Comparison of ENCODE assay signal across 18 cellular contexts in genomic region chr17:14316131-14316854, GRCh38. TPM values are rescaled to one million over a fixed set of nuclear protein-coding genes. Genes with fewer than 3 reads are reported as not detected.
DNase-seq lines count a peak whose midpoint lies in the region; ATAC-seq, FAIRE-seq and TF ChIP-seq lines count a peak whose summit lies in the region.
"Had no signal": no experiment of that assay in that cellular context is flagged by ENCODE, and none has a peak within 500 bp of the region (broad histone marks: within the 10 kb centered on the region; RNA-seq: fewer than 3 reads in every experiment).

No MANE protein-coding gene starts in this region.

- H3K4me3 ChIP-seq in upper lobe of right lung: no peak overlapping the region
- H3K4me3 ChIP-seq in pancreas: no peak overlapping the region
- H3K4me3 ChIP-seq in transverse colon: no peak overlapping the region
- H3K4me3 ChIP-seq: esophagus muscularis mucosa, left lung, SJSA1 had no signal

- H3K4me1 Mint-ChIP-seq in activated T-cell treated with anti-CD3 and anti-CD28 coated beads, Interleukin-2, amount 50 U/mL, for 72 hours (ENCODE audit: low read depth): peaks cover 58% of the 10 kb centered on the region
- peaks cover 83% of the 10 kb centered on the region for H3K4me1 Mint-ChIP-seq in WTC11

- H3K36me3 Mint-ChIP-seq in activated T-cell treated with anti-CD3 and anti-CD28 coated beads, Interleukin-2, amount 50 U/mL, for 72 hours (ENCODE audit: insufficient read depth in 2 of 2): peaks cover 7 to 8% of the 10 kb centered on the region in 2 donors
- peaks cover 11% of the 10 kb centered on the region for H3K36me3 Mint-ChIP-seq in WTC11

- no peak for DNase-seq in activated T-cell treated with anti-CD3 and anti-CD28 coated beads, Interleukin-2, amount 50 U/mL, for 72 hours
- DNase-seq in activated T-cell treated with anti-CD3 and anti-CD28 coated beads for 4 hours: no peak
- DNase-seq in WTC11 (ENCODE audit: low spot score): no peak
- DNase-seq in iris pigment epithelial cell (ENCODE audit: low read depth): peak; percentile 87
- no peak for DNase-seq in upper lobe of right lung
- DNase-seq in pancreas: no peak
- no peak for DNase-seq in transverse colon
- DNase-seq: activated CD4-positive, alpha-beta T cell treated with anti-CD3 and anti-CD28 coated beads, Interleukin-2, amount 50 U/mL, for 48 hours; hippocampal formation; left lung; NCI-H2107; NK-92 treated with Interleukin-12 subunit alpha and Interleukin-12 subunit beta, amount 100 ng/mL, for 24 hours; stimulated activated CD4-positive, alpha-beta T cell treated with anti-CD3 and anti-CD28 coated beads, Interleukin-4, amount 100 ng/mL, for 4 hours; trophoblast cell had no signal

- CTCF ChIA-PET in WTC11 (lab: Charles Lee): interaction anchor here (1.4 to 2.0 kb wide), 3 partner anchors 15 to 840 kb away, joined by 5 read pairs; partner anchors contain the start of gene HS3ST3B1

- TF ChIP-seq CTCF in WTC11 (IDR thresholded peaks at IDR 0.05) (no peak), upper lobe of right lung (IDR thresholded peaks at IDR 0.05) (no peak), pancreas (IDR thresholded peaks at IDR 0.05) (no peak), transverse colon (IDR thresholded peaks at IDR 0.05) (no peak)

- H3K27ac ChIP-seq in upper lobe of right lung (no peak overlapping the region), pancreas (no peak overlapping the region), transverse colon (no peak overlapping the region)
- H3K27ac ChIP-seq: esophagus muscularis mucosa, left lung, SJSA1 had no signal

- ATAC-seq in activated T-cell treated with anti-CD3 and anti-CD28 coated beads, Interleukin-2, amount 50 U/mL, for 72 hours (replicated peaks in 1 of 2): no peak
- ATAC-seq in WTC11 (no peak), upper lobe of right lung (peak; percentile 27), pancreas (no peak), HG03469 (IDR thresholded peaks at IDR 0.05; ENCODE audit: unreplicated experiment) (no peak)
- ATAC-seq: left lung had no signal

- in situ Hi-C loops in transverse colon (cut with MboI; ENCODE audit: low pct_ligation_motif_present in 1 of 4, low pct_unique_long_range_greater_than_20kb in 1 of 4, low sequenced_read_pairs in 3 of 4): loop anchor here (10.0 to 25.0 kb wide), 3 partner anchors 721 to 979 kb away; no protein-coding TSS in a partner anchor

- peak overlapping the region; percentile 38 to 39 for H3K4me3 Mint-ChIP-seq in activated T-cell treated with anti-CD3 and anti-CD28 coated beads, Interleukin-2, amount 50 U/mL, for 72 hours
- H3K4me3 Mint-ChIP-seq in WTC11: no peak overlapping the region

- H3K9me3 Mint-ChIP-seq in activated T-cell treated with anti-CD3 and anti-CD28 coated beads, Interleukin-2, amount 50 U/mL, for 72 hours: no peaks in the 10 kb centered on the region
- 0 out of 2 replicates have a peak, but pooled peaks cover 3% of the 10 kb centered on the region for H3K9me3 Mint-ChIP-seq in WTC11

- no peak for FAIRE-seq in pancreas (lab: Jason Lieb, UNC)
- FAIRE-seq: D721Med had no signal

- intact Hi-C loops in upper lobe of right lung (cut with DNase I): no loop called here
- intact Hi-C loops in pancreas (cut with DNase I): no loop called here
- intact Hi-C loops in transverse colon (cut with DNase I; ENCODE audit: low total_unique reads): no loop called here

- H3K27me3 ChIP-seq in upper lobe of right lung (no peaks in the 10 kb centered on the region), pancreas (no peaks in the 10 kb centered on the region), transverse colon (no peaks in the 10 kb centered on the region)
- H3K27me3 ChIP-seq: SJSA1 had no signal

- no peaks in the 10 kb centered on the region for H3K36me3 ChIP-seq in upper lobe of right lung
- no peaks in the 10 kb centered on the region for H3K36me3 ChIP-seq in pancreas
- H3K36me3 ChIP-seq in transverse colon: no peaks in the 10 kb centered on the region
- H3K36me3 ChIP-seq: esophagus muscularis mucosa, left lung had no signal

- H3K4me1 ChIP-seq in upper lobe of right lung: no peaks in the 10 kb centered on the region
- H3K4me1 ChIP-seq in pancreas: no peaks in the 10 kb centered on the region
- peaks cover 0 to 2% (median 0%) of the 10 kb centered on the region in 4 donors for H3K4me1 ChIP-seq in transverse colon
- H3K4me1 ChIP-seq: esophagus muscularis mucosa, SJSA1 had no signal

- H3K9me3 ChIP-seq in upper lobe of right lung: no peaks in the 10 kb centered on the region
- H3K9me3 ChIP-seq in pancreas: no peaks in the 10 kb centered on the region
- no peaks in the 10 kb centered on the region for H3K9me3 ChIP-seq in transverse colon
- H3K9me3 ChIP-seq: esophagus muscularis mucosa, left lung, SJSA1 had no signal

- TF ChIP-seq EP300 in transverse colon (IDR thresholded peaks at IDR 0.05; ENCODE audit: low read depth): no peak

- WGBS in pancreas, 2 donors: 41 to 46% methylated on average over 10 of the region's 10 CpGs
- WGBS in transverse colon (ENCODE audit: low coverage in 1 of 2), 2 donors: 46 to 57% methylated on average over 6 to 10 of the region's 10 CpGs

- H3K27ac Mint-ChIP-seq in activated T-cell treated with anti-CD3 and anti-CD28 coated beads, Interleukin-2, amount 50 U/mL, for 72 hours: peak overlapping the region; percentile 4
- peak overlapping the region; percentile 71 for H3K27ac Mint-ChIP-seq in WTC11

- TF ChIP-seq POLR2A in transverse colon (IDR thresholded peaks at IDR 0.05): no peak

- no peaks in the 10 kb centered on the region for H3K27me3 Mint-ChIP-seq in activated T-cell treated with anti-CD3 and anti-CD28 coated beads, Interleukin-2, amount 50 U/mL, for 72 hours (ENCODE audit: low read depth)
- H3K27me3 Mint-ChIP-seq in WTC11 (ENCODE audit: low read depth): 0 out of 2 replicates have a peak, but pooled peaks cover under 1% of the 10 kb centered on the region

- POLR2A ChIA-PET in WTC11 (lab: Charles Lee): interaction anchor here (2.4 kb wide), 1 partner anchor 15 kb away, joined by 12 read pairs; the partner anchor contains the start of gene HS3ST3B1

TF ChIP-seq in WTC11, 78 proteins besides CTCF, POLR2A, EP300 and RAD21 (continues in another document):
- TF ChIP-seq ZNF232 (CRISPR knock-in tag; IDR thresholded peaks at IDR 0.05) (no peak), ZNF281 (CRISPR knock-in tag; IDR thresholded peaks at IDR 0.05) (no peak)
- TF ChIP-seq, protein P1, sequence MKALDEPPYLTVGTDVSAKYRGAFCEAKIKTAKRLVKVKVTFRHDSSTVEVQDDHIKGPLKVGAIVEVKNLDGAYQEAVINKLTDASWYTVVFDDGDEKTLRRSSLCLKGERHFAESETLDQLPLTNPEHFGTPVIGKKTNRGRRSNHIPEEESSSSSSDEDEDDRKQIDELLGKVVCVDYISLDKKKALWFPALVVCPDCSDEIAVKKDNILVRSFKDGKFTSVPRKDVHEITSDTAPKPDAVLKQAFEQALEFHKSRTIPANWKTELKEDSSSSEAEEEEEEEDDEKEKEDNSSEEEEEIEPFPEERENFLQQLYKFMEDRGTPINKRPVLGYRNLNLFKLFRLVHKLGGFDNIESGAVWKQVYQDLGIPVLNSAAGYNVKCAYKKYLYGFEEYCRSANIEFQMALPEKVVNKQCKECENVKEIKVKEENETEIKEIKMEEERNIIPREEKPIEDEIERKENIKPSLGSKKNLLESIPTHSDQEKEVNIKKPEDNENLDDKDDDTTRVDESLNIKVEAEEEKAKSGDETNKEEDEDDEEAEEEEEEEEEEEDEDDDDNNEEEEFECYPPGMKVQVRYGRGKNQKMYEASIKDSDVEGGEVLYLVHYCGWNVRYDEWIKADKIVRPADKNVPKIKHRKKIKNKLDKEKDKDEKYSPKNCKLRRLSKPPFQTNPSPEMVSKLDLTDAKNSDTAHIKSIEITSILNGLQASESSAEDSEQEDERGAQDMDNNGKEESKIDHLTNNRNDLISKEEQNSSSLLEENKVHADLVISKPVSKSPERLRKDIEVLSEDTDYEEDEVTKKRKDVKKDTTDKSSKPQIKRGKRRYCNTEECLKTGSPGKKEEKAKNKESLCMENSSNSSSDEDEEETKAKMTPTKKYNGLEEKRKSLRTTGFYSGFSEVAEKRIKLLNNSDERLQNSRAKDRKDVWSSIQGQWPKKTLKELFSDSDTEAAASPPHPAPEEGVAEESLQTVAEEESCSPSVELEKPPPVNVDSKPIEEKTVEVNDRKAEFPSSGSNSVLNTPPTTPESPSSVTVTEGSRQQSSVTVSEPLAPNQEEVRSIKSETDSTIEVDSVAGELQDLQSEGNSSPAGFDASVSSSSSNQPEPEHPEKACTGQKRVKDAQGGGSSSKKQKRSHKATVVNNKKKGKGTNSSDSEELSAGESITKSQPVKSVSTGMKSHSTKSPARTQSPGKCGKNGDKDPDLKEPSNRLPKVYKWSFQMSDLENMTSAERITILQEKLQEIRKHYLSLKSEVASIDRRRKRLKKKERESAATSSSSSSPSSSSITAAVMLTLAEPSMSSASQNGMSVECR (CRISPR knock-in tag; IDR thresholded peaks at IDR 0.05; ENCODE audit: borderline replicate concordance): no peak

RNA-seq across cellular contexts. Expression of gene HS3ST3B1, which starts 15.4 kb away (rescaled TPM):
- 10 to 100 TPM; 10.8 to 17.1 TPM for total RNA-seq in activated T-cell treated with anti-CD3 and anti-CD28 coated beads, Interleukin-2, amount 50 U/mL, for 72 hours
- total RNA-seq in WTC11 (2021) (12.3 to 22.3 TPM (median 13.1 TPM) in 3 replicates), upper lobe of right lung (2.7 TPM), pancreas (1 to 10 TPM in 4 of 6 donors, under 1 TPM in 2; 0.59 to 2.8 (median 1.5) TPM), transverse colon (1 to 10 TPM in 2 of 4 donors, under 1 TPM in 1, not detected in 1; 0.40 to 2.5 (median 1.2) TPM)
- polyA plus RNA-seq in pancreas: 1 to 10 TPM in 1 of 2 donors, under 1 TPM in 1; 0.30 to 2.3 TPM
